9 cellular contexts compared by ENCODE assay signal in genomic region chr17:7997186-7997585, GRCh38. TPM values are rescaled to one million over a fixed set of nuclear protein-coding genes. Genes with fewer than 3 reads are reported as not detected.
DNase-seq lines count a peak whose midpoint lies in the region; ATAC-seq and TF ChIP-seq lines count a peak whose summit lies in the region.
"Had no signal": no experiment of that assay in that cellular context is flagged by ENCODE, and none has a peak within 500 bp of the region (broad histone marks: within the 10 kb centered on the region; RNA-seq: fewer than 3 reads in every experiment).

No MANE protein-coding gene starts in this region.

- H3F3A ChIP-seq in MM.1S (ENCODE audit: insufficient read depth, low read length): peaks cover 8% of the 10 kb centered on the region; the same call in 1 of the 2 replicates

- in situ Hi-C loops in transverse colon (cut with MboI; ENCODE audit: low pct_ligation_motif_present in 1 of 4, low pct_unique_long_range_greater_than_20kb in 1 of 4, low sequenced_read_pairs in 3 of 4): loop anchor here in 2 of 4 donors (25.0 kb wide), 1 partner anchor 135 kb away; the partner anchor contains the start of genes CYB5D1 (in 2 of the 2), NAA38 (in 2 of the 2) and TMEM88 (in 2 of the 2)

- H3K4me3 ChIP-seq in MM.1S (ENCODE audit: low read length): no peak overlapping the region
- H3K4me3 ChIP-seq in heart right ventricle: no peak overlapping the region
- no peak overlapping the region for H3K4me3 ChIP-seq in transverse colon
- H3K4me3 ChIP-seq in prostate gland: no peak overlapping the region

- intact Hi-C loops in heart right ventricle (cut with DNase I) (loop anchor here in 1 of 10 donors (5.0 kb wide), 1 partner anchor 60 kb away; no protein-coding TSS in a partner anchor), transverse colon (cut with DNase I; ENCODE audit: low total_unique reads) (no loop called here), prostate gland (cut with DNase I) (loop anchor here (10.0 kb wide), 1 partner anchor 252 kb away; no protein-coding TSS in a partner anchor)

- WGBS in heart right ventricle, 2 donors: 11 to 12% methylated on average over 5 of the region's 5 CpGs
- WGBS in transverse colon (ENCODE audit: low coverage in 1 of 2), 2 donors: 11 to 16% methylated on average over 4 to 5 of the region's 5 CpGs
- WGBS in prostate gland: 35% methylated on average over 5 of the region's 5 CpGs

- TF ChIP-seq POLR2A in transverse colon (IDR thresholded peaks at IDR 0.05): no peak
- no peak for TF ChIP-seq POLR2A in prostate gland (IDR thresholded peaks at IDR 0.05)

- peak overlapping the region; percentile 49; the same call in 1 of the 2 replicates for H3K27ac ChIP-seq in MM.1S (ENCODE audit: low read length)
- H3K27ac ChIP-seq in heart right ventricle: peak overlapping the region in 8 of 10 donors; percentile 9 to 74 (median 50)
- H3K27ac ChIP-seq in transverse colon: no peak overlapping the region
- H3K27ac ChIP-seq in prostate gland: no peak overlapping the region

- no peak overlapping the region for H3K9ac ChIP-seq in MM.1S (ENCODE audit: low read length)

- no peaks in the 10 kb centered on the region for H4K20me1 ChIP-seq in MM.1S (ENCODE audit: insufficient read depth, low read length)

- peak overlapping the region; percentile 51 for H3K4me2 ChIP-seq in MM.1S (ENCODE audit: low read depth, low read length)

- H3K79me2 ChIP-seq in MM.1S (ENCODE audit: low read length): no peaks in the 10 kb centered on the region

- H3K9me2 ChIP-seq in MM.1S (replicated peaks; ENCODE audit: insufficient read depth, low read length): no peaks in the 10 kb centered on the region

- peaks cover 8% of the 10 kb centered on the region for H3K4me1 ChIP-seq in MM.1S (ENCODE audit: low read length)
- H3K4me1 ChIP-seq in heart right ventricle: peaks cover 0 to 17% (median 7%) of the 10 kb centered on the region in 9 donors
- H3K4me1 ChIP-seq in transverse colon: peaks cover 0 to 4% (median 3%) of the 10 kb centered on the region in 4 donors
- H3K4me1 ChIP-seq in prostate gland (replicated peaks): peaks cover under 1% of the 10 kb centered on the region

- peaks cover 12% of the 10 kb centered on the region; the same call in 1 of the 2 replicates for H3K27me3 ChIP-seq in MM.1S (replicated peaks; ENCODE audit: insufficient read depth, low read length)
- peaks cover 4 to 36% (median 23%) of the 10 kb centered on the region in 7 donors for H3K27me3 ChIP-seq in heart right ventricle
- H3K27me3 ChIP-seq in transverse colon: peaks cover 41% of the 10 kb centered on the region
- no peaks in the 10 kb centered on the region for H3K27me3 ChIP-seq in prostate gland (replicated peaks; ENCODE audit: insufficient read depth)

- ATAC-seq in heart right ventricle (peak; percentile 61 to 96 (median 90)), GM18511 (IDR thresholded peaks at IDR 0.05; ENCODE audit: unreplicated experiment) (no peak), GM21515 (IDR thresholded peaks at IDR 0.05; ENCODE audit: unreplicated experiment) (no peak)

- H3K36me3 ChIP-seq in MM.1S (replicated peaks; ENCODE audit: insufficient read depth, low read length) (no peaks in the 10 kb centered on the region), heart right ventricle (no peaks in the 10 kb centered on the region), transverse colon (no peaks in the 10 kb centered on the region), prostate gland (no peaks in the 10 kb centered on the region)

- H3K9me3 ChIP-seq in MM.1S (replicated peaks; ENCODE audit: insufficient read depth, low read length): no peaks in the 10 kb centered on the region
- no peaks in the 10 kb centered on the region for H3K9me3 ChIP-seq in heart right ventricle
- no peaks in the 10 kb centered on the region for H3K9me3 ChIP-seq in transverse colon
- H3K9me3 ChIP-seq in prostate gland: no peaks in the 10 kb centered on the region

- DNase-seq in DMS53 (lab: John Stamatoyannopoulos, UW) (peak; percentile 72), MM.1S (peak; percentile 94), heart right ventricle (peak; percentile 25 to 62), transverse colon (peak; percentile 67), prostate gland (ENCODE audit: low spot score) (no peak)
- peak; percentile 60 for DNase-seq in activated CD4-positive, alpha-beta T cell treated with anti-CD3 and anti-CD28 coated beads for 48 hours

- TF ChIP-seq CTCF in MM.1S (IDR thresholded peaks at IDR 0.05; ENCODE audit: low read length) (peak; percentile 58), heart right ventricle (IDR thresholded peaks at IDR 0.05) (peak in 8 of 9 donors; percentile 15 to 69 (median 42)), transverse colon (IDR thresholded peaks at IDR 0.05) (peak in 3 of 5 experiments; percentile 19 to 35 (median 32)), prostate gland (IDR thresholded peaks at IDR 0.05) (peak in 2 of 4 experiments; percentile 19 to 41)

- TF ChIP-seq EP300 in transverse colon (IDR thresholded peaks at IDR 0.05; ENCODE audit: low read depth): no peak

- peak overlapping the region; percentile 63 for H2AFZ ChIP-seq in MM.1S (ENCODE audit: low read length)

RNA-seq across cellular contexts. Expression of gene GUCY2D, which starts 5.2 kb away (rescaled TPM):
- total RNA-seq in heart right ventricle (under 1 TPM in 6 of 10 donors, not detected in 4; 0.06 to 0.69 (median 0.36) TPM), transverse colon (under 1 TPM in 1 of 4 donors, not detected in 3; 0.14 TPM), prostate gland (1 to 10 TPM in 1 of 2 donors, not detected in 1; 1.8 TPM)
- polyA plus RNA-seq in heart right ventricle: not detected

RNA-seq across cellular contexts. Expression of gene ALOX15B, which starts 41.7 kb away (rescaled TPM):
- total RNA-seq in heart right ventricle (under 1 TPM in 4 of 10 donors, not detected in 6; 0.10 to 0.76 (median 0.15) TPM), transverse colon (10 to 100 TPM in 1 of 4 donors, 1 to 10 TPM in 3; 3.3 to 44.4 (median 5.4) TPM), prostate gland (100 to 1,000 TPM in 1 of 2 donors, 10 to 100 TPM in 1; 52.1 to 108 TPM)
- 1 to 10 TPM in 1 of 2 donors, under 1 TPM in 1; 0.37 to 1.3 TPM for polyA plus RNA-seq in heart right ventricle
- polyA plus RNA-seq: IgD-negative memory B cell had no signal

Comparison
In these comparisons a context has a peak if more than half of its experiments do, and no peak if none do; other contexts are left out.
1. H3K27ac ChIP-seq: peak in MM.1S (single experiment) and heart right ventricle (8 of 10); none in transverse colon (0 of 4) and prostate gland (0 of 2).
2. ATAC-seq: peak in heart right ventricle (8 of 8); none in GM18511 (single experiment) and GM21515 (single experiment).